8 cellular contexts compared by ENCODE assay signal in the genomic region with DNA sequence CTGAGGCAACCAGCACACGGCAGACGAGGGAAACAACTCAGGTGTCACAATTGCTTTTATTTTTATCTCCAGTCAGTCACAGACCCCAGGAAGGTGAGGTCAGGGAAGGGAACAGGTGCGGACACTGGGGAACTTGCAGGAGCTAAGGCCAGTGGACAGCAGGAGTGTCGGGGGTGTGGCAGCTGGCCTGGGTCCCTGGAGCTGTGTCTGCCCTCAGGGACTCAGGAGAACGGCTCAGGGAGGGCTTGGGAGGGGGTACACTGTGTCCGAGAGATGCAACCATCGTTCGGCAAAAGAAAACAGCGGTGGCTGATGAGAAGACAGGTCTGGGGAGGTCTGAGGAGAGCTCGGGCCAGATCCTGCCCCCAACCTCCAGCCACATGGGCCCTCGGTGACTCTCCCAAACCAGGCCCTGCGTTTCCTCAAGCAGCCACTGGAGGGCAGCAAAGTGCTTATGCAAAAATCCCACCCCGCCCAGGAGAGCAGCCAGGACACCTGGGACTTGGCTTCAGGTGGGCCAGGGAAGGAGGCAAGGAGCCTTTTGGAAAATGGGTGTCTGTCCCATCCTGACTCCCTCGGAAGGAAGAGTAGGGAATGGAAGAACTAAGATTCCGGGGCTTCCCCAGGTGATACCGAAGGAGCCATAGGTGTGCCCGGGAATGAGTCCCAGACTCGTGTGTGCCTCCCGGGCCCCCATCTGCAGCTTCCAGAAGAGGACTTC. TPM values are rescaled to one million over a fixed set of nuclear protein-coding genes. Genes with fewer than 3 reads are reported as not detected.
A peak's percentile ranks its signal among the peaks of the same experiment; 100 is the strongest.
DNase-seq lines count a peak whose midpoint lies in the region; ATAC-seq and TF ChIP-seq lines count a peak whose summit lies in the region.

No MANE protein-coding gene starts in this region.

- H3K27me3 ChIP-seq in PC-3 (ENCODE audit: low read length) = no peaks in the 10 kb centered on the region
- no peaks in the 10 kb centered on the region for H3K27me3 ChIP-seq in testis

- H2AFZ ChIP-seq in PC-3 (ENCODE audit: low read length) = peak overlapping the region; percentile 92

- no peaks in the 10 kb centered on the region for H3F3A ChIP-seq in PC-3 (ENCODE audit: low read length, unreplicated experiment)

- CTCF ChIA-PET in PC-3 (lab: Charles Lee) = interaction anchor here (0.6 to 2.1 kb wide), 6 partner anchors 61 to 204 kb away, joined by 3 to 9 read pairs (median 4); no protein-coding TSS in a partner anchor

- H3K27ac ChIP-seq in PC-3 (ENCODE audit: low read length) (no peak overlapping the region), testis (no peak overlapping the region)

- no peak overlapping the region for H3K4me2 ChIP-seq in PC-3 (ENCODE audit: low read length)

- H3K9ac ChIP-seq in PC-3 (ENCODE audit: low read length) = no peak overlapping the region

- H3K9me3 ChIP-seq in PC-3 (ENCODE audit: low read length) (no peaks in the 10 kb centered on the region), testis (no peaks in the 10 kb centered on the region)

- BruUV-seq in PC-3 (replicated peaks; lab: Mats Ljungman, UMichigan) = no TSS peak

- peak; percentile 84 for ATAC-seq in PC-3

- H3K36me3 ChIP-seq in PC-3 (ENCODE audit: low read depth, low read length) = no peaks in the 10 kb centered on the region
- H3K36me3 ChIP-seq in testis (ENCODE audit: low read depth, missing control alignments) = no peaks in the 10 kb centered on the region

- peak; percentile 96 for TF ChIP-seq CTCF in PC-3 (conservative IDR thresholded peaks at IDR 0.05; ENCODE audit: low read depth, low read length)
- peak; percentile 97 for TF ChIP-seq CTCF in fibroblast of villous mesenchyme (IDR thresholded peaks at IDR 0.05; ENCODE audit: insufficient read depth, low read depth, low read length)
- peak; percentile 90 to 98 (median 92) for TF ChIP-seq CTCF in testis (IDR thresholded peaks at IDR 0.05)

- no peaks in the 10 kb centered on the region for H4K20me1 ChIP-seq in PC-3 (ENCODE audit: low read length)

- DNase-seq in COLO668 (lab: John Stamatoyannopoulos, UW; ENCODE audit: unreplicated experiment) = peak; percentile 38
- peak; percentile 80 for DNase-seq in HK-2 (ENCODE audit: unreplicated experiment)
- DNase-seq in PC-3 = peak; percentile 87
- DNase-seq in activated T-helper 1 cell treated with anti-CD3 and anti-CD28 coated beads, Interleukin-2, amount 50 U/mL, for 16 hours (ENCODE audit: low read depth in 1 of 2, low spot score in 1 of 2) = peak; percentile 45 to 56
- DNase-seq in fibroblast of villous mesenchyme (ENCODE audit: low read depth) = peak; percentile 70
- peak in 46 of 56 donors; percentile 19 to 81 (median 45) for DNase-seq in nucleus accumbens (lab: John Stamatoyannopoulos, UW)
- peak; percentile 88 for DNase-seq in testis
- no peak for DNase-seq in OCI-M2 (lab: John Stamatoyannopoulos, UW; ENCODE audit: unreplicated experiment)

- intact Hi-C loops in PC-3 (cut with micrococcal nuclease) (loop anchor here (1.0 to 10.0 kb wide), 2 partner anchors 98 to 189 kb away; partner anchors contain the start of gene AQP5), testis (cut with DNase I; ENCODE audit: low total_unique reads) (loop anchor here (10.0 kb wide), 2 partner anchors 88 to 198 kb away; partner anchors contain the start of gene AQP2)

- POLR2A ChIA-PET in PC-3 (lab: Charles Lee; ENCODE audit: unreplicated experiment) = no interaction called here

- H3K9me2 ChIP-seq in PC-3 (replicated peaks; ENCODE audit: low read length) = no peaks in the 10 kb centered on the region

- H3K79me2 ChIP-seq in PC-3 (ENCODE audit: low read length) = no peaks in the 10 kb centered on the region

- WGBS in testis, 2 donors = 43 to 49% methylated on average over 18 to 19 of the region's 19 CpGs

- TF ChIP-seq POLR2A in testis (IDR thresholded peaks at IDR 0.05) = no peak

- H3K4me1 ChIP-seq in PC-3 (ENCODE audit: insufficient read depth, low read length) (peaks cover 8% of the 10 kb centered on the region), testis (peaks cover 38% of the 10 kb centered on the region)

- no peak overlapping the region for H3K4me3 ChIP-seq in PC-3 (ENCODE audit: low read length)
- no peak overlapping the region for H3K4me3 ChIP-seq in fibroblast of villous mesenchyme (ENCODE audit: low read depth, low read length)
- no peak overlapping the region for H3K4me3 ChIP-seq in testis

RNA-seq across cellular contexts. Expression of gene BCDIN3D, which starts 24.1 kb away (rescaled TPM):
- total RNA-seq in PC-3 (2014; rRNA removed) = 4.5 and 5.4 TPM in 2 replicates
- 2.9 and 3.5 TPM in 2 replicates for total RNA-seq in fibroblast of villous mesenchyme
- total RNA-seq in testis = 1 to 10 TPM; 5.1 to 5.8 TPM
- 4.9 TPM for polyA plus RNA-seq in testis (ENCODE audit: insufficient read depth, low read depth, low replicate concordance)

RNA-seq across cellular contexts. Expression of gene FAIM2, which starts 36.7 kb away (rescaled TPM):
- total RNA-seq in PC-3 (2014; rRNA removed) = 0.18 TPM in 1 of 2 replicates, not detected in the other
- total RNA-seq in fibroblast of villous mesenchyme = 3.0 and 3.9 TPM in 2 replicates
- total RNA-seq in testis = 10 to 100 TPM; 14.6 to 15.3 TPM
- polyA plus RNA-seq in testis (ENCODE audit: insufficient read depth, low read depth, low replicate concordance) = 67.5 TPM

RNA-seq across cellular contexts. Expression of gene NCKAP5L, which starts 38.8 kb away (rescaled TPM):
- total RNA-seq in PC-3 (2014; rRNA removed) (13.3 and 14.2 TPM in 2 replicates), fibroblast of villous mesenchyme (30.9 and 34.1 TPM in 2 replicates), testis (10 to 100 TPM; 63.5 to 79.7 TPM)
- 22.0 TPM for polyA plus RNA-seq in testis (ENCODE audit: insufficient read depth, low read depth, low replicate concordance)
